8 cellular contexts compared by ENCODE assay signal in genomic region chr5:84382363-84383295, GRCh38. TPM values are rescaled to one million over a fixed set of nuclear protein-coding genes. Genes with fewer than 3 reads are reported as not detected.
DNase-seq lines count a peak whose midpoint lies in the region; ATAC-seq and TF ChIP-seq lines count a peak whose summit lies in the region.

No MANE protein-coding gene starts in this region.

- H3K9me3 ChIP-seq in HUES6 (ENCODE audit: control insufficient read depth, insufficient read depth, low read depth, low read length): no peaks in the 10 kb centered on the region

- H3K36me3 ChIP-seq in HUES6 (ENCODE audit: control insufficient read depth, insufficient read depth, low read length): no peaks in the 10 kb centered on the region

- H3K9ac ChIP-seq in HUES6 (ENCODE audit: low read length): peak overlapping the region; percentile 79

- no peak for TF ChIP-seq CTCF in AG04449 (IDR thresholded peaks at IDR 0.05; ENCODE audit: insufficient read depth, low read length, missing control alignments)

- POLR2A ChIA-PET in AG04449 (lab: Yijun Ruan, JAX): interaction anchor here (0.6 to 1.4 kb wide), 5 partner anchors 112 to 661 kb away, joined by 3 to 4 read pairs (median 3); no protein-coding TSS in a partner anchor

- H3K4me1 ChIP-seq in HUES6 (ENCODE audit: control insufficient read depth, insufficient read depth, low read length): peaks cover 4% of the 10 kb centered on the region; the same call in 1 of the 2 replicates

- H3K27me3 ChIP-seq in HUES6 (ENCODE audit: control insufficient read depth, insufficient read depth, low read length): peaks cover 14% of the 10 kb centered on the region; the same call in 1 of the 2 replicates

- H3K4me3 ChIP-seq in AG04449 (ENCODE audit: low read depth, low read length) (peak overlapping the region; percentile 91), HUES6 (ENCODE audit: low read depth, low read length) (peak overlapping the region; percentile 94)

- ATAC-seq in GM18519 (IDR thresholded peaks at IDR 0.05; ENCODE audit: low FRiP score, unreplicated experiment): no peak
- ATAC-seq in HG02840 (IDR thresholded peaks at IDR 0.05; ENCODE audit: low FRiP score, unreplicated experiment): no peak

- peak overlapping the region; percentile 27; the same call in 1 of the 2 replicates for H3K27ac ChIP-seq in HUES6 (ENCODE audit: low read depth, low read length)

- CTCF ChIA-PET in AG04449 (lab: Yijun Ruan, JAX): interaction anchor here (0.7 to 1.9 kb wide), 7 partner anchors 11 to 670 kb away, joined by 3 to 6 read pairs (median 3); no protein-coding TSS in a partner anchor

- DNase-seq in AG04449 (ENCODE audit: low read depth, low spot score) (no peak), UCSD-AML1 (lab: John Stamatoyannopoulos, UW; ENCODE audit: unreplicated experiment) (peak; percentile 17), glomerular visceral epithelial cell (ENCODE audit: extremely low spot score) (peak; percentile 87), occipital lobe (lab: John Stamatoyannopoulos, UW) (peak; percentile 73)
- DNase-seq in activated naive CD4-positive, alpha-beta T cell treated with Interleukin-2 at 50 U/mL for 16 hours: no peak

RNA-seq across cellular contexts. Expression of gene EDIL3, which starts 2.1 kb away (rescaled TPM):
- 78.0 TPM for total RNA-seq in occipital lobe

Comparison
In these comparisons a context has a peak if more than half of its experiments do, and no peak if none do; other contexts are left out.
1. DNase-seq: peak in UCSD-AML1 (single experiment), glomerular visceral epithelial cell (single experiment) and occipital lobe (single experiment); none in AG04449 (single experiment) and activated naive CD4-positive, alpha-beta T cell treated with Interleukin-2 at 50 U/mL for 16 hours (single experiment).